Comparison of ENCODE assay signal across 25 cellular contexts in genomic region chr9:130759738-130760137, GRCh38.
DNase-seq lines count a peak whose midpoint lies in the region; ATAC-seq, FAIRE-seq and TF ChIP-seq lines count a peak whose summit lies in the region.
"Had no signal": no experiment of that assay in that cellular context is flagged by ENCODE, and none has a peak within 500 bp of the region (broad histone marks: within the 10 kb centered on the region; RNA-seq: fewer than 3 reads in every experiment).

No MANE protein-coding gene starts in this region.

- H4K20me1 ChIP-seq in K562 (replicated peaks; ENCODE audit: control insufficient read depth, insufficient read depth, low read length), result peaks cover 12% of the 10 kb centered on the region
- no peaks in the 10 kb centered on the region for H4K20me1 ChIP-seq in endothelial cell of umbilical vein (replicated peaks; ENCODE audit: control insufficient read depth, extremely low read depth, insufficient read depth, low read length)

- FAIRE-seq in K562 (lab: Jason Lieb, UNC), result no peak
- peak; percentile 12 for FAIRE-seq in endothelial cell of umbilical vein (lab: Jason Lieb, UNC)
- FAIRE-seq: A549, D721Med, GM12891, GM18507, H54 had no signal

- no peak overlapping the region for H3K4me3 Mint-ChIP-seq in T-helper 17 cell
- H3K4me3 Mint-ChIP-seq: CD14-positive monocyte; CD4-positive, alpha-beta T cell; CD8-positive, alpha-beta memory T cell had no signal

- POLR2A ChIA-PET in HEK293T (lab: Yijun Ruan, JAX), result no interaction called here
- POLR2A ChIA-PET in K562 (lab: Yijun Ruan, JAX), result interaction anchor here (0.6 to 9.1 kb wide), 11 partner anchors 8 to 1947 kb away, joined by 3 to 141 read pairs (median 4); no protein-coding TSS in a partner anchor
- POLR2A ChIA-PET in endothelial cell of umbilical vein (lab: Charles Lee), result no interaction called here

- no peak for TF ChIP-seq EP300 in K562 (IDR thresholded peaks at IDR 0.05; ENCODE audit: low read length)

- peaks cover 2% of the 10 kb centered on the region for H3K36me3 Mint-ChIP-seq in T-helper 17 cell (ENCODE audit: low read depth)

- intact Hi-C loops in K562 (cut with micrococcal nuclease) (no loop called here), endothelial cell of umbilical vein (cut with micrococcal nuclease) (no loop called here)

- H3K27me3 ChIP-seq in K562 (ENCODE audit: control insufficient read depth in 2 of 2, insufficient read depth in 2 of 2, low read length in 2 of 2) (no peaks in the 10 kb centered on the region), endothelial cell of umbilical vein (ENCODE audit: control insufficient read depth in 2 of 2, insufficient read depth in 2 of 2, low read length in 2 of 2) (no peaks in the 10 kb centered on the region)
- H3K27me3 ChIP-seq: BE2C; BLaER1 treated with 17β-estradiol and CSF1 and Interleukin-3, amounts not matched to agents 10 nM and 100 nM had no signal

- TF ChIP-seq RAD21 in K562 (CRISPR knock-in tag; conservative IDR thresholded peaks at IDR 0.05 in 1 of 2, IDR thresholded peaks at IDR 0.05 in 1 of 2), result no peak

- DNase-seq in HEK293T (ENCODE audit: extremely low spot score), result no peak
- no peak for DNase-seq in K562 (ENCODE audit: extremely low read depth in 1 of 4, low spot score in 3 of 4)
- no peak for DNase-seq in endothelial cell of umbilical vein (ENCODE audit: low read depth, low spot score)
- no peak for DNase-seq in NCI-H345 treated with DMSO at 0.1 percent for 48 hours (lab: John Stamatoyannopoulos, UW; ENCODE audit: unreplicated experiment)
- DNase-seq in T-helper 17 cell, result no peak
- DNase-seq in DMS53 treated with DMSO at 0.1 percent for 48 hours (lab: John Stamatoyannopoulos, UW; ENCODE audit: unreplicated experiment), result no peak
- DNase-seq: 8988T; ACHN; AML-193; BE2C; CD4-positive, alpha-beta T cell; CD8-positive, alpha-beta memory T cell; DMS 273 treated with DMSO at 0.1 percent for 48 hours; DMS79 treated with DMSO at 0.1 percent for 48 hours; GF-D8; GOT3 had no signal

- H3K79me2 ChIP-seq in K562 (ENCODE audit: control insufficient read depth, insufficient read depth, low read length) (no peaks in the 10 kb centered on the region), endothelial cell of umbilical vein (ENCODE audit: control insufficient read depth, insufficient read depth, low read length) (peaks cover 34% of the 10 kb centered on the region)

- H2AFZ ChIP-seq in K562 (ENCODE audit: low read depth, low read length) (no peak overlapping the region), endothelial cell of umbilical vein (ENCODE audit: low read depth, low read length) (no peak overlapping the region)

- WGBS in K562 (ENCODE audit: insufficient coverage, low coverage, missing lambda C conversion rate), result 73% methylated on average over 4 of the region's 4 CpGs

- dilution Hi-C loops in endothelial cell of umbilical vein (cut with MboI; ENCODE audit: extremely low pct_ligation_motif_present, low sequenced_read_pairs), result no loop called here

- H3K4me3 ChIP-seq in K562 (no peak overlapping the region), endothelial cell of umbilical vein (replicated peaks in 1 of 3; ENCODE audit: insufficient read depth in 1 of 3, low read depth in 1 of 3, low read length in 3 of 3) (no peak overlapping the region)
- H3K4me3 ChIP-seq: A549; BLaER1 treated with 17β-estradiol and CSF1 and Interleukin-3, amounts not matched to agents 10 nM and 100 nM; HAP-1 had no signal

- ATAC-seq in K562 (no peak), T-helper 17 cell (no peak), HG03159 (IDR thresholded peaks at IDR 0.05; ENCODE audit: unreplicated experiment) (no peak)
- ATAC-seq: A549 had no signal

- H3K4me2 ChIP-seq in K562 (ENCODE audit: insufficient read depth, low read length), result no peak overlapping the region
- H3K4me2 ChIP-seq in endothelial cell of umbilical vein (ENCODE audit: insufficient read depth, low read length), result no peak overlapping the region
- H3K4me2 ChIP-seq: A549 had no signal

- BruUV-seq in K562 (replicated peaks; lab: Mats Ljungman, UMichigan) (no TSS peak), endothelial cell of umbilical vein (replicated peaks; lab: Mats Ljungman, UMichigan) (no TSS peak)

- H3K27ac Mint-ChIP-seq in T-helper 17 cell, result no peak overlapping the region
- H3K27ac Mint-ChIP-seq: CD4-positive, alpha-beta T cell; CD8-positive, alpha-beta memory T cell had no signal

- TF ChIP-seq CTCF in K562 (IDR thresholded peaks at IDR 0.05 in 2 of 3, conservative IDR thresholded peaks at IDR 0.05 in 1 of 3; ENCODE audit: insufficient read depth in 2 of 3, low read depth in 1 of 3, low read length in 3 of 3) (no peak), endothelial cell of umbilical vein (IDR thresholded peaks at IDR 0.05; ENCODE audit: extremely low read depth in 1 of 2, insufficient read depth in 1 of 2, low read depth in 1 of 2, low read length in 2 of 2) (no peak)

- H3K9me1 ChIP-seq in K562 (ENCODE audit: control insufficient read depth, insufficient read depth, low read length) (no peaks in the 10 kb centered on the region), endothelial cell of umbilical vein (replicated peaks; ENCODE audit: control insufficient read depth, extremely low read depth, insufficient read depth, low read length) (no peaks in the 10 kb centered on the region)

- H3K9ac ChIP-seq in K562 (ENCODE audit: insufficient read depth in 1 of 2, low read depth in 2 of 2, low read length in 2 of 2) (no peak overlapping the region), endothelial cell of umbilical vein (replicated peaks; ENCODE audit: extremely low read depth, insufficient read depth, low read length) (no peak overlapping the region)
- H3K9ac ChIP-seq: BLaER1 treated with 17β-estradiol and CSF1 and Interleukin-3, amounts not matched to agents 10 nM and 100 nM had no signal

- no peaks in the 10 kb centered on the region for H3K27me3 Mint-ChIP-seq in T-helper 17 cell
- H3K27me3 Mint-ChIP-seq: CD4-positive, alpha-beta T cell; CD8-positive, alpha-beta memory T cell had no signal

- CTCF ChIA-PET in HEK293T (lab: Yijun Ruan, JAX), result no interaction called here
- CTCF ChIA-PET in K562 (lab: Yijun Ruan, JAX; ENCODE audit: low intra/inter-chr PET ratio), result interaction anchor here (1.5 kb wide), 1 partner anchor 11 kb away, joined by 8 read pairs; no protein-coding TSS in a partner anchor
- CTCF ChIA-PET in endothelial cell of umbilical vein (lab: Charles Lee), result interaction anchor here (1.4 to 1.5 kb wide), 2 partner anchors 12 to 27 kb away, joined by 3 read pairs; no protein-coding TSS in a partner anchor

- in situ Hi-C loops in K562 (cut with MboI), result no loop called here

- H3K4me1 ChIP-seq in K562 (replicated peaks in 1 of 2; ENCODE audit: control insufficient read depth in 2 of 2, insufficient read depth in 2 of 2, low read length in 2 of 2) (no peaks in the 10 kb centered on the region; a peak in 1 of 5 replicates), endothelial cell of umbilical vein (ENCODE audit: control insufficient read depth, extremely low read depth, insufficient read depth, low read length) (peaks cover 38% of the 10 kb centered on the region)
- H3K4me1 ChIP-seq: A549, BE2C, HAP-1 had no signal

- H3K9me3 ChIP-seq in K562 (replicated peaks; ENCODE audit: control insufficient read depth, insufficient read depth, low read depth, low read length) (no peaks in the 10 kb centered on the region), endothelial cell of umbilical vein (replicated peaks; ENCODE audit: control insufficient read depth, insufficient read depth, low read length) (no peaks in the 10 kb centered on the region), T-helper 17 cell (ENCODE audit: control insufficient read depth, low read length, poor library complexity, severe bottlenecking) (no peaks in the 10 kb centered on the region)
- H3K9me3 ChIP-seq: A549; BE2C; BLaER1 treated with 17β-estradiol and CSF1 and Interleukin-3, amounts not matched to agents 10 nM and 100 nM; HAP-1 had no signal

- TF ChIP-seq POLR2A in K562 (conservative IDR thresholded peaks at IDR 0.05), result no peak
- TF ChIP-seq POLR2A in endothelial cell of umbilical vein (IDR thresholded peaks at IDR 0.05; ENCODE audit: low read depth, low read length), result no peak

- peaks cover 30% of the 10 kb centered on the region for H3K4me1 Mint-ChIP-seq in T-helper 17 cell

- H3K36me3 ChIP-seq in K562 (ENCODE audit: control insufficient read depth, insufficient read depth, low read length) (peaks cover 30% of the 10 kb centered on the region; the same call in 2 of the 3 replicates), endothelial cell of umbilical vein (ENCODE audit: control insufficient read depth in 2 of 2, extremely low read depth in 1 of 2, insufficient read depth in 2 of 2, low read length in 2 of 2) (no peaks in the 10 kb centered on the region)
- H3K36me3 ChIP-seq: BE2C; BLaER1 treated with 17β-estradiol and CSF1 and Interleukin-3, amounts not matched to agents 10 nM and 100 nM; HAP-1 had no signal

- H3K27ac ChIP-seq in K562 (ENCODE audit: extremely low read depth, low read depth, low read length) (no peak overlapping the region), endothelial cell of umbilical vein (ENCODE audit: insufficient read depth, low read depth, low read length) (no peak overlapping the region)
- H3K27ac ChIP-seq: A549; BLaER1 treated with 17β-estradiol and CSF1 and Interleukin-3, amounts not matched to agents 10 nM and 100 nM had no signal

TF ChIP-seq in HEK293T, 16 proteins besides CTCF, POLR2A, EP300 and RAD21:
- TF ChIP-seq ZNF384 (IDR thresholded peaks at IDR 0.05) (peak; percentile 63; the same call in 1 of the 2 replicates), ARNT (IDR thresholded peaks at IDR 0.05) (no peak)

TF ChIP-seq in K562, 482 proteins besides CTCF, POLR2A, EP300 and RAD21 (continues in another document):
- TF ChIP-seq MYBL2 (IDR thresholded peaks at IDR 0.05; ENCODE audit: low read depth) (no peak), MYBL2 (CRISPR knock-in tag; IDR thresholded peaks at IDR 0.05; ENCODE audit: borderline replicate concordance) (no peak)

TF ChIP-seq in endothelial cell of umbilical vein, 7 proteins besides CTCF, POLR2A, EP300 and RAD21:
- TF ChIP-seq EZH2 (IDR thresholded peaks at IDR 0.05; ENCODE audit: borderline replicate concordance, low read depth, low read length, severe bottlenecking), result no peak
- no peak for TF ChIP-seq GATA2 (IDR thresholded peaks at IDR 0.05; ENCODE audit: insufficient read depth, insufficient read length, low read depth, low read length)
- TF ChIP-seq FOS (IDR thresholded peaks at IDR 0.05; ENCODE audit: borderline replicate concordance, insufficient read depth, low read length), result no peak
- TF ChIP-seq MAX (IDR thresholded peaks at IDR 0.05; ENCODE audit: insufficient read depth, insufficient read length), result no peak
- no peak for TF ChIP-seq POLR2AphosphoS5 (IDR thresholded peaks at IDR 0.05; ENCODE audit: insufficient read depth, low read depth, low read length)
- no peak for TF ChIP-seq MYC (IDR thresholded peaks at IDR 0.05; ENCODE audit: low read depth, low read length)
- TF ChIP-seq JUN (IDR thresholded peaks at IDR 0.05; ENCODE audit: borderline replicate concordance, insufficient read depth, insufficient read length, low read depth), result no peak
